8 cellular contexts compared by ENCODE assay signal in genomic region chr1:226309398-226310122, GRCh38. TPM values are rescaled to one million over a fixed set of nuclear protein-coding genes. Genes with fewer than 3 reads are reported as not detected.
DNase-seq lines count a peak whose midpoint lies in the region; ATAC-seq and TF ChIP-seq lines count a peak whose summit lies in the region.

No MANE protein-coding gene starts in this region.

- TF ChIP-seq EP300 in ovary (IDR thresholded peaks at IDR 0.05) = no peak

- H3K9me3 ChIP-seq in DOHH2 (ENCODE audit: control insufficient read depth, insufficient read depth, low read length) (no peaks in the 10 kb centered on the region), KOPT-K1 (ENCODE audit: insufficient read depth, low read length, poor library complexity, severe bottlenecking) (peaks cover 4% of the 10 kb centered on the region), ovary (no peaks in the 10 kb centered on the region)

- no peak for DNase-seq in activated T-cell treated with anti-CD3 and anti-CD28 coated beads, Interleukin-2, amount 50 U/mL, for 72 hours
- DNase-seq in head of caudate nucleus (peak in 34 of 42 donors; percentile 9 to 78 (median 64)), ovary (peak in 2 of 5 donors; percentile 23 to 78), NCI-H187 treated with DMSO at 0.1 percent for 48 hours (lab: John Stamatoyannopoulos, UW) (no peak)

- peaks cover 4% of the 10 kb centered on the region; the same call in 1 of the 2 replicates for H3F3A ChIP-seq in DOHH2 (ENCODE audit: control insufficient read depth, insufficient read depth)

- H3K4me1 Mint-ChIP-seq in activated T-cell treated with anti-CD3 and anti-CD28 coated beads, Interleukin-2, amount 50 U/mL, for 72 hours (ENCODE audit: low read depth) = peaks cover 27% of the 10 kb centered on the region

- H3K4me2 ChIP-seq in DOHH2 (ENCODE audit: low read length) = peak overlapping the region; percentile 99

- H3K27ac ChIP-seq in DOHH2 (ENCODE audit: low read depth, low read length) (peak overlapping the region; percentile 29; the same call in 1 of the 2 replicates), KOPT-K1 (ENCODE audit: low read depth, low read length, poor library complexity, severe bottlenecking) (peak overlapping the region; percentile 96), ovary (peak overlapping the region; percentile 60 to 69)

- H3K4me3 ChIP-seq in DOHH2 (ENCODE audit: low read length) (peak overlapping the region; percentile 99), ovary (peak overlapping the region; percentile 83)

- no peaks in the 10 kb centered on the region for H3K27me3 ChIP-seq in DOHH2 (ENCODE audit: control insufficient read depth, low read length)
- no peaks in the 10 kb centered on the region for H3K27me3 ChIP-seq in ovary

- H3K4me1 ChIP-seq in DOHH2 (ENCODE audit: control insufficient read depth, low read length) = peaks cover 38% of the 10 kb centered on the region
- H3K4me1 ChIP-seq in ovary (ENCODE audit: insufficient read depth) = no peaks in the 10 kb centered on the region

- H3K27me3 Mint-ChIP-seq in activated T-cell treated with anti-CD3 and anti-CD28 coated beads, Interleukin-2, amount 50 U/mL, for 72 hours (ENCODE audit: low read depth) = peaks cover 35% of the 10 kb centered on the region

- peaks cover 18% of the 10 kb centered on the region for H3K36me3 ChIP-seq in DOHH2 (ENCODE audit: control insufficient read depth, low read length)
- no peaks in the 10 kb centered on the region for H3K36me3 ChIP-seq in KOPT-K1 (ENCODE audit: insufficient read depth, low read length)
- no peaks in the 10 kb centered on the region for H3K36me3 ChIP-seq in ovary

- 1% methylated on average over 44 to 59 of the region's 59 CpGs for WGBS in ovary, 3 donors

- TF ChIP-seq POLR2A in ovary (IDR thresholded peaks at IDR 0.05) = no peak

- peaks cover 44% of the 10 kb centered on the region for H3K79me2 ChIP-seq in DOHH2 (ENCODE audit: control insufficient read depth, low read length)

- intact Hi-C loops in head of caudate nucleus (cut with DNase I) (loop anchor here (10.0 kb wide), 1 partner anchor 95 kb away; the partner anchor contains the start of gene PARP1), ovary (cut with DNase I) (no loop called here)

- peak overlapping the region; percentile 76 to 83 for H3K4me3 Mint-ChIP-seq in activated T-cell treated with anti-CD3 and anti-CD28 coated beads, Interleukin-2, amount 50 U/mL, for 72 hours

- peak overlapping the region; percentile 16 for H3K27ac Mint-ChIP-seq in activated T-cell treated with anti-CD3 and anti-CD28 coated beads, Interleukin-2, amount 50 U/mL, for 72 hours

- TF ChIP-seq CTCF in DOHH2 (IDR thresholded peaks at IDR 0.05; ENCODE audit: low read depth, low read length, poor library complexity, severe bottlenecking) = no peak
- TF ChIP-seq CTCF in ovary (IDR thresholded peaks at IDR 0.05) = peak in 2 of 3 donors; percentile 15 to 43

- ATAC-seq in GM19455 (IDR thresholded peaks at IDR 0.05; ENCODE audit: unreplicated experiment) (peak; percentile 51), GM19467 (IDR thresholded peaks at IDR 0.05; ENCODE audit: unreplicated experiment) (no peak)
- ATAC-seq in activated T-cell treated with anti-CD3 and anti-CD28 coated beads, Interleukin-2, amount 50 U/mL, for 72 hours (replicated peaks in 1 of 2) = peak in 1 of 2 donors; percentile 6

- H3K9me2 ChIP-seq in DOHH2 (replicated peaks; ENCODE audit: control insufficient read depth, low read length) = no peaks in the 10 kb centered on the region

- H4K20me1 ChIP-seq in DOHH2 (ENCODE audit: control insufficient read depth, insufficient read depth, low read depth, low read length) = 0 out of 2 replicates have a peak, but pooled peaks cover under 1% of the 10 kb centered on the region

- H3K36me3 Mint-ChIP-seq in activated T-cell treated with anti-CD3 and anti-CD28 coated beads, Interleukin-2, amount 50 U/mL, for 72 hours (ENCODE audit: insufficient read depth in 2 of 2) = no peaks in the 10 kb centered on the region

- no peaks in the 10 kb centered on the region for H3K9me3 Mint-ChIP-seq in activated T-cell treated with anti-CD3 and anti-CD28 coated beads, Interleukin-2, amount 50 U/mL, for 72 hours

RNA-seq across cellular contexts. Expression of gene LIN9, which starts 0.6 kb away (rescaled TPM):
- 10 to 100 TPM; 11.3 to 13.2 TPM for total RNA-seq in activated T-cell treated with anti-CD3 and anti-CD28 coated beads, Interleukin-2, amount 50 U/mL, for 72 hours
- total RNA-seq in ovary = 1 to 10 TPM; 3.7 to 8.6 (median 4.9) TPM
- 1 to 10 TPM; 3.1 to 4.3 TPM for polyA plus RNA-seq in ovary

Comparison
In these comparisons a context has a peak if more than half of its experiments do, and no peak if none do; other contexts are left out.
1. H3K27ac ChIP-seq: peak in every context shown above with its lines; median percentile 96 in KOPT-K1; 64 in ovary; 29 in DOHH2.
2. DNase-seq: peak in head of caudate nucleus (34 of 42); none in activated T-cell treated with anti-CD3 and anti-CD28 coated beads, Interleukin-2, amount 50 U/mL, for 72 hours (0 of 2) and NCI-H187 treated with DMSO at 0.1 percent for 48 hours (single experiment).